10 cellular contexts compared by ENCODE assay signal in genomic region chr3:43288850-43289249, GRCh38. TPM values are rescaled to one million over a fixed set of nuclear protein-coding genes. Genes with fewer than 3 reads are reported as not detected.
DNase-seq lines count a peak whose midpoint lies in the region; ATAC-seq and TF ChIP-seq lines count a peak whose summit lies in the region.
"Had no signal": no experiment of that assay in that cellular context is flagged by ENCODE, and none has a peak within 500 bp of the region (broad histone marks: within the 10 kb centered on the region; RNA-seq: fewer than 3 reads in every experiment).

No MANE protein-coding gene starts in this region.

- WGBS in heart right ventricle, 2 donors, result 54 to 71% methylated on average over 2 of the region's 2 CpGs

- DNase-seq in heart right ventricle (no peak), Right ventricle myocardium superior (no peak), breast epithelium (ENCODE audit: low spot score in 2 of 2) (no peak), upper lobe of right lung (no peak), T1000 (lab: John Stamatoyannopoulos, UW) (no peak), ecto neural progenitor cell (ENCODE audit: low spot score) (no peak), KBM-7 (no peak)
- DNase-seq: activated effector memory CD4-positive, alpha-beta T cell treated with anti-CD3 and anti-CD28 coated beads, Interleukin-2, amount 50 U/mL, for 16 hours; NCI-H2227 treated with DMSO at 0.1 percent for 48 hours had no signal

- in situ Hi-C loops in KBM-7 (cut with MboI; ENCODE audit: low pct_unique_long_range_greater_than_20kb, low sequenced_read_pairs), result no loop called here

- H3K36me3 ChIP-seq in heart right ventricle (peaks cover 0 to 15% (median 0%) of the 10 kb centered on the region in 9 donors), breast epithelium (no peaks in the 10 kb centered on the region), muscle layer of colon (ENCODE audit: insufficient read depth, low read length) (no peaks in the 10 kb centered on the region), upper lobe of right lung (no peaks in the 10 kb centered on the region)

- intact Hi-C loops in heart right ventricle (cut with DNase I) (loop anchor here in 9 of 10 donors (5.0 to 10.0 kb wide), 13 partner anchors 33 to 336 kb away; partner anchors contain the start of gene ANO10 (in 1 of the 9)), Right ventricle myocardium superior (cut with DNase I) (no loop called here), breast epithelium (cut with DNase I; ENCODE audit: low total_unique reads) (no loop called here), upper lobe of right lung (cut with DNase I) (no loop called here)

- H3K4me3 ChIP-seq in heart right ventricle (peak overlapping the region; percentile 1 to 74 (median 66)), breast epithelium (peak overlapping the region; percentile 61 to 87 (median 66)), muscle layer of colon (ENCODE audit: low read depth in 1 of 2, low read length in 2 of 2) (peak overlapping the region in 1 of 2 donors; percentile 73), upper lobe of right lung (peak overlapping the region; percentile 70)

- H3K9ac ChIP-seq in muscle layer of colon (ENCODE audit: low read length), result peak overlapping the region; percentile 13

- TF ChIP-seq POLR2A in breast epithelium (IDR thresholded peaks at IDR 0.05), result no peak

- H3K27me3 ChIP-seq in heart right ventricle (no peaks in the 10 kb centered on the region), breast epithelium (no peaks in the 10 kb centered on the region), muscle layer of colon (ENCODE audit: control insufficient read depth in 1 of 2, insufficient read depth in 2 of 2, low read length in 2 of 2) (no peaks in the 10 kb centered on the region), upper lobe of right lung (no peaks in the 10 kb centered on the region)

- peak overlapping the region in 9 of 10 donors; percentile 89 to 98 (median 92) for H3K27ac ChIP-seq in heart right ventricle
- H3K27ac ChIP-seq in breast epithelium, result peak overlapping the region; percentile 21 to 65
- peak overlapping the region; percentile 46 for H3K27ac ChIP-seq in muscle layer of colon (ENCODE audit: low read depth, low read length)
- H3K27ac ChIP-seq in upper lobe of right lung, result peak overlapping the region; percentile 84

- H3K4me1 ChIP-seq in heart right ventricle (peaks cover 17 to 84% (median 65%) of the 10 kb centered on the region in 9 donors), breast epithelium (peaks cover 0 to 11% of the 10 kb centered on the region in 2 donors), muscle layer of colon (ENCODE audit: insufficient read depth, low read length) (peaks cover 45% of the 10 kb centered on the region), upper lobe of right lung (peaks cover 45% of the 10 kb centered on the region)

- TF ChIP-seq CTCF in heart right ventricle (IDR thresholded peaks at IDR 0.05) (no peak), breast epithelium (IDR thresholded peaks at IDR 0.05) (no peak), upper lobe of right lung (IDR thresholded peaks at IDR 0.05) (no peak)

- no peaks in the 10 kb centered on the region for H3K9me3 ChIP-seq in heart right ventricle
- no peaks in the 10 kb centered on the region for H3K9me3 ChIP-seq in breast epithelium
- no peaks in the 10 kb centered on the region for H3K9me3 ChIP-seq in muscle layer of colon (ENCODE audit: low read length)
- H3K9me3 ChIP-seq in upper lobe of right lung, result no peaks in the 10 kb centered on the region

- ATAC-seq in heart right ventricle, result no peak
- no peak for ATAC-seq in Right ventricle myocardium superior (ENCODE audit: poor library complexity)
- no peak for ATAC-seq in upper lobe of right lung

RNA-seq across cellular contexts. Expression of gene SNRK, which starts 2.5 kb away (rescaled TPM):
- total RNA-seq in heart right ventricle (10 to 100 TPM; 20.9 to 51.9 (median 29.2) TPM), Right ventricle myocardium superior (18.7 TPM), breast epithelium (10 to 100 TPM; 52.0 to 84.9 (median 72.8) TPM), upper lobe of right lung (46.3 TPM)
- 10 to 100 TPM; 11.4 to 12.9 TPM for polyA plus RNA-seq in heart right ventricle

Comparison
In these comparisons a context has a peak if more than half of its experiments do, and no peak if none do; other contexts are left out.
1. intact Hi-C loops: an anchor here in heart right ventricle (5.0 to 10.0 kb wide); none called in Right ventricle myocardium superior, breast epithelium and upper lobe of right lung.